12 cellular contexts compared by ENCODE assay signal in the genomic region with DNA sequence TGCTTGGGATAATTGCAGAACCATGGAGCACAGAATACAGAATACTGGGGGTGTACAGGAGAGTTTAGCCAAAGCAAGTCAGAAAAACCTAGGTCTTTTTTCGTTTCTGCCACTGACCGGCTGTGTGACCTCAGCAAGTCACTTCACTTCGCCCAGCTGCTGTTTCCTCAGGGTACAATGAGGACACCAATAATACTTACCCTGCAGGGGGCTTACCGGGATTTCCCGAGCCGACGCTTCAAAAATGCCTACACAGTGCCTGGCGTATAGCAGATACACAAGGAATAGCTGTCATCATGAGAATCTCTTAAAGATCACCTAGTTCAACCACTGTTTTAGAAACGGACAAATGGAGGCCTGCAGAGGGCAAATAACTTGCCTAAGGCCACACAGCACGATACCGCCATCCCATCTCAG. TPM values are rescaled to one million over a fixed set of nuclear protein-coding genes. Genes with fewer than 3 reads are reported as not detected.
DNase-seq lines count a peak whose midpoint lies in the region; ATAC-seq and TF ChIP-seq lines count a peak whose summit lies in the region.
"Had no signal": no experiment of that assay in that cellular context is flagged by ENCODE, and none has a peak within 500 bp of the region (broad histone marks: within the 10 kb centered on the region; RNA-seq: fewer than 3 reads in every experiment).

No MANE protein-coding gene starts in this region.

- peak; percentile 20 for DNase-seq in NCI-H2227 (lab: John Stamatoyannopoulos, UW; ENCODE audit: unreplicated experiment)
- no peak for DNase-seq in NCI-H2227 treated with DMSO at 0.1 percent for 48 hours (lab: John Stamatoyannopoulos, UW)
- DNase-seq in choroid plexus epithelial cell (ENCODE audit: low read depth) = peak; percentile 70
- no peak for DNase-seq in testis
- DNase-seq in activated CD4-positive, alpha-beta T cell treated with anti-CD3 and anti-CD28 coated beads for 48 hours = no peak
- no peak for DNase-seq in RPMI8226
- DNase-seq: ACHN; activated CD4-positive, CD25-positive, alpha-beta regulatory T cell treated with anti-CD3 and anti-CD28 coated beads, Interleukin-2, amount 50 U/mL, for 72 hours; central memory CD4-positive, alpha-beta T cell; stimulated activated CD4-positive, alpha-beta T cell treated with anti-CD3 and anti-CD28 coated beads, Interleukin-4, amount 100 ng/mL, for 4 hours had no signal

- 67% methylated on average over 11 of the region's 11 CpGs for WGBS in liver
- WGBS in testis, 2 donors = 29 to 48% methylated on average over 11 of the region's 11 CpGs

- H3K36me3 ChIP-seq in liver (ENCODE audit: control insufficient read depth in 4 of 4, insufficient read depth in 3 of 4, low read depth in 1 of 4, low read length in 3 of 4) (no peaks in the 10 kb centered on the region), testis (ENCODE audit: low read depth, missing control alignments) (no peaks in the 10 kb centered on the region)

- ATAC-seq in HG02759 (IDR thresholded peaks at IDR 0.05; ENCODE audit: unreplicated experiment) = no peak

- no peak for TF ChIP-seq CTCF in choroid plexus epithelial cell (conservative IDR thresholded peaks at IDR 0.05; ENCODE audit: low read depth, low read length)
- TF ChIP-seq CTCF in liver (IDR thresholded peaks at IDR 0.05; ENCODE audit: low read depth, low read length, missing input control) = no peak
- no peak for TF ChIP-seq CTCF in testis (IDR thresholded peaks at IDR 0.05)

- no peak for TF ChIP-seq RAD21 in liver (IDR thresholded peaks at IDR 0.05)

- no peak for TF ChIP-seq POLR2A in testis (IDR thresholded peaks at IDR 0.05)

- H3K27me3 ChIP-seq in liver (ENCODE audit: control insufficient read depth in 4 of 4, insufficient read depth in 4 of 4, low read length in 3 of 4) = no peaks in the 10 kb centered on the region
- H3K27me3 ChIP-seq in testis = no peaks in the 10 kb centered on the region

- intact Hi-C loops in testis (cut with DNase I; ENCODE audit: low total_unique reads) = no loop called here

- H3K4me3 ChIP-seq in choroid plexus epithelial cell (ENCODE audit: low read depth, low read length) (peak overlapping the region; percentile 80), liver (ENCODE audit: low read depth in 1 of 3, low read length in 3 of 3) (peak overlapping the region in 2 of 3 donors; percentile 12 to 39), testis (peak overlapping the region in 1 of 2 donors; percentile 60)

- no peak overlapping the region for H3K9ac ChIP-seq in liver (ENCODE audit: low read depth in 1 of 2, low read length in 2 of 2)

- H3K4me1 ChIP-seq in liver (ENCODE audit: control insufficient read depth in 4 of 4, insufficient read depth in 4 of 4, low read length in 3 of 4) (peaks cover 0 to 8% (median 1%) of the 10 kb centered on the region in 4 donors), testis (peaks cover 37% of the 10 kb centered on the region)

- H3K9me3 ChIP-seq in liver (ENCODE audit: control insufficient read depth in 4 of 4, low read length in 3 of 4) (no peaks in the 10 kb centered on the region), testis (no peaks in the 10 kb centered on the region)

- H3K27ac ChIP-seq in liver (ENCODE audit: low read depth in 1 of 2, low read length in 2 of 2) (peak overlapping the region in 1 of 2 donors; percentile 54), testis (peak overlapping the region; percentile 62 to 63)

TF ChIP-seq in liver, 16 proteins besides CTCF, POLR2A, EP300 and RAD21:
- TF ChIP-seq JUND (IDR thresholded peaks at IDR 0.05) = no peak
- TF ChIP-seq NR2F2 (IDR thresholded peaks at IDR 0.05) = no peak
- no peak for TF ChIP-seq FOXA2 (IDR thresholded peaks at IDR 0.05)
- no peak for TF ChIP-seq FOXA1 (IDR thresholded peaks at IDR 0.05)

RNA-seq across cellular contexts. Expression of a gene that starts 0.8 kb away (rescaled TPM):
- total RNA-seq in liver = 10 to 100 TPM; 23.8 to 90.3 TPM
- 1 to 10 TPM; 5.6 to 8.9 TPM for polyA plus RNA-seq in liver
- total RNA-seq in testis = 10 to 100 TPM; 22.1 to 26.9 TPM
- 11.3 TPM for polyA plus RNA-seq in testis (ENCODE audit: insufficient read depth, low read depth, low replicate concordance)

RNA-seq across cellular contexts. Expression of a gene that starts 40.8 kb away (rescaled TPM):
- 1 to 10 TPM; 6.2 to 8.8 TPM for total RNA-seq in liver
- 1 to 10 TPM; 1.2 to 5.7 TPM for polyA plus RNA-seq in liver
- 10 to 100 TPM; 15.4 to 17.0 TPM for total RNA-seq in testis
- 3.8 TPM for polyA plus RNA-seq in testis (ENCODE audit: insufficient read depth, low read depth, low replicate concordance)

Comparison
In these comparisons a context has a peak if more than half of its experiments do, and no peak if none do; other contexts are left out.
1. DNase-seq: peak in NCI-H2227 (single experiment) and choroid plexus epithelial cell (single experiment); none in NCI-H2227 treated with DMSO at 0.1 percent for 48 hours (single experiment), testis (single experiment), activated CD4-positive, alpha-beta T cell treated with anti-CD3 and anti-CD28 coated beads for 48 hours (single experiment) and RPMI8226 (single experiment).